ENCODE assay signal across 1 cellular context in genomic region chr20:62477669-62478450, GRCh38.
TF ChIP-seq lines count a peak whose summit lies in the region.

No MANE protein-coding gene starts in this region.

TF ChIP-seq in HepG2, 621 proteins besides CTCF, POLR2A, EP300 and RAD21 (continued from another document):
- TF ChIP-seq ZFP36L2 (CRISPR knock-in tag; IDR thresholded peaks at IDR 0.05) = no peak
- TF ChIP-seq ZNF460 (CRISPR knock-in tag; IDR thresholded peaks at IDR 0.05; ENCODE audit: borderline replicate concordance) = no peak
- no peak for TF ChIP-seq SALL1 (CRISPR knock-in tag; IDR thresholded peaks at IDR 0.05)
- TF ChIP-seq SMYD3 (CRISPR knock-in tag; IDR thresholded peaks at IDR 0.05) = no peak
- no peak for TF ChIP-seq MAFG (CRISPR knock-in tag; IDR thresholded peaks at IDR 0.05)
- no peak for TF ChIP-seq GTF3A (CRISPR knock-in tag; conservative IDR thresholded peaks at IDR 0.05)
- TF ChIP-seq ZNF776 (CRISPR knock-in tag; IDR thresholded peaks at IDR 0.05) = no peak
- TF ChIP-seq CSRNP1 (CRISPR knock-in tag; IDR thresholded peaks at IDR 0.05) = no peak
- TF ChIP-seq NCOR1 (IDR thresholded peaks at IDR 0.05; ENCODE audit: borderline replicate concordance, low read length) = no peak
- no peak for TF ChIP-seq FOXO1 (CRISPR knock-in tag; IDR thresholded peaks at IDR 0.05)
- no peak for TF ChIP-seq IKZF1 (IDR thresholded peaks at IDR 0.05)
- TF ChIP-seq NRL (CRISPR knock-in tag; IDR thresholded peaks at IDR 0.05; ENCODE audit: borderline replicate concordance) = no peak
- no peak for TF ChIP-seq ZNF567 (CRISPR knock-in tag; IDR thresholded peaks at IDR 0.05; ENCODE audit: borderline replicate concordance)
- TF ChIP-seq ATF6 (CRISPR knock-in tag; conservative IDR thresholded peaks at IDR 0.05) = no peak
- no peak for TF ChIP-seq SIX1 (CRISPR knock-in tag; IDR thresholded peaks at IDR 0.05; ENCODE audit: borderline replicate concordance)
- TF ChIP-seq SP140L (CRISPR knock-in tag; IDR thresholded peaks at IDR 0.05; ENCODE audit: borderline replicate concordance) = no peak
- 0 out of 2 replicates have a peak, but pooled peaks have one; percentile 18 for TF ChIP-seq JUND (CRISPR knock-in tag; IDR thresholded peaks at IDR 0.05)
- TF ChIP-seq ZKSCAN5 (CRISPR knock-in tag; IDR thresholded peaks at IDR 0.05) = no peak
- TF ChIP-seq RARA (CRISPR knock-in tag; IDR thresholded peaks at IDR 0.05) = no peak
- TF ChIP-seq ZNF615 (CRISPR knock-in tag; IDR thresholded peaks at IDR 0.05; ENCODE audit: borderline replicate concordance) = no peak
- no peak for TF ChIP-seq TEAD3 (CRISPR knock-in tag; optimal IDR thresholded peaks at IDR 0.05; ENCODE audit: borderline replicate concordance)
- no peak for TF ChIP-seq ZNF24 (IDR thresholded peaks at IDR 0.05)
- no peak for TF ChIP-seq SOX6 (IDR thresholded peaks at IDR 0.05)
- TF ChIP-seq SOX6 (CRISPR knock-in tag; IDR thresholded peaks at IDR 0.05) = no peak
- TF ChIP-seq STAG1 (CRISPR knock-in tag; IDR thresholded peaks at IDR 0.05) = peak; percentile 56
- no peak for TF ChIP-seq ZNF251 (CRISPR knock-in tag; IDR thresholded peaks at IDR 0.05)
- TF ChIP-seq ZNF260 (CRISPR knock-in tag; IDR thresholded peaks at IDR 0.05; ENCODE audit: borderline replicate concordance, low read depth) = no peak
- no peak for TF ChIP-seq IKZF5 (CRISPR knock-in tag; IDR thresholded peaks at IDR 0.05)
- TF ChIP-seq ZNF672 (CRISPR knock-in tag; IDR thresholded peaks at IDR 0.05) = no peak
- TF ChIP-seq MTA1 (CRISPR knock-in tag; IDR thresholded peaks at IDR 0.05; ENCODE audit: borderline replicate concordance) = 0 out of 2 replicates have a peak, but pooled peaks have one; percentile 26
- no peak for TF ChIP-seq BHLHE40 (IDR thresholded peaks at IDR 0.05; ENCODE audit: low read length)
- no peak for TF ChIP-seq NFATC3 (CRISPR knock-in tag; IDR thresholded peaks at IDR 0.05)
- no peak for TF ChIP-seq ZBTB1 (CRISPR knock-in tag; IDR thresholded peaks at IDR 0.05; ENCODE audit: borderline replicate concordance)
- TF ChIP-seq NR2F6 (IDR thresholded peaks at IDR 0.05) = peak; percentile 59; the same call in 1 of the 2 replicates
- TF ChIP-seq NR2F6 (CRISPR knock-in tag; IDR thresholded peaks at IDR 0.05) = 0 out of 2 replicates have a peak, but pooled peaks have one; percentile 60
- no peak for TF ChIP-seq ZNF660 (CRISPR knock-in tag; IDR thresholded peaks at IDR 0.05; ENCODE audit: borderline replicate concordance, low read depth)
- TF ChIP-seq ZMAT5 (CRISPR knock-in tag; IDR thresholded peaks at IDR 0.05; ENCODE audit: borderline replicate concordance, low read depth) = no peak
- TF ChIP-seq TCF7L2 (IDR thresholded peaks at IDR 0.05; ENCODE audit: low read depth, low read length) = no peak
- no peak for TF ChIP-seq ZNF224 (CRISPR knock-in tag; IDR thresholded peaks at IDR 0.05)
- no peak for TF ChIP-seq MZF1 (CRISPR knock-in tag; IDR thresholded peaks at IDR 0.05; ENCODE audit: borderline replicate concordance)
- TF ChIP-seq FOXP4 (CRISPR knock-in tag; IDR thresholded peaks at IDR 0.05) = no peak
- no peak for TF ChIP-seq ZNF143 (CRISPR knock-in tag; IDR thresholded peaks at IDR 0.05)
- TF ChIP-seq KLF6 (CRISPR knock-in tag; IDR thresholded peaks at IDR 0.05) = no peak
- peak; percentile 91 for TF ChIP-seq ZNF800 (CRISPR knock-in tag; IDR thresholded peaks at IDR 0.05)
- no peak for TF ChIP-seq CREM (IDR thresholded peaks at IDR 0.05)
- no peak for TF ChIP-seq CREM (CRISPR knock-in tag; IDR thresholded peaks at IDR 0.05)
- TF ChIP-seq TGIF2 (CRISPR knock-in tag; IDR thresholded peaks at IDR 0.05) = no peak
- no peak for TF ChIP-seq EEA1 (CRISPR knock-in tag; IDR thresholded peaks at IDR 0.05; ENCODE audit: borderline replicate concordance)
- TF ChIP-seq SMARCC2 (IDR thresholded peaks at IDR 0.05) = no peak
